Comparison of ENCODE assay signal across 10 cellular contexts in the genomic region with DNA sequence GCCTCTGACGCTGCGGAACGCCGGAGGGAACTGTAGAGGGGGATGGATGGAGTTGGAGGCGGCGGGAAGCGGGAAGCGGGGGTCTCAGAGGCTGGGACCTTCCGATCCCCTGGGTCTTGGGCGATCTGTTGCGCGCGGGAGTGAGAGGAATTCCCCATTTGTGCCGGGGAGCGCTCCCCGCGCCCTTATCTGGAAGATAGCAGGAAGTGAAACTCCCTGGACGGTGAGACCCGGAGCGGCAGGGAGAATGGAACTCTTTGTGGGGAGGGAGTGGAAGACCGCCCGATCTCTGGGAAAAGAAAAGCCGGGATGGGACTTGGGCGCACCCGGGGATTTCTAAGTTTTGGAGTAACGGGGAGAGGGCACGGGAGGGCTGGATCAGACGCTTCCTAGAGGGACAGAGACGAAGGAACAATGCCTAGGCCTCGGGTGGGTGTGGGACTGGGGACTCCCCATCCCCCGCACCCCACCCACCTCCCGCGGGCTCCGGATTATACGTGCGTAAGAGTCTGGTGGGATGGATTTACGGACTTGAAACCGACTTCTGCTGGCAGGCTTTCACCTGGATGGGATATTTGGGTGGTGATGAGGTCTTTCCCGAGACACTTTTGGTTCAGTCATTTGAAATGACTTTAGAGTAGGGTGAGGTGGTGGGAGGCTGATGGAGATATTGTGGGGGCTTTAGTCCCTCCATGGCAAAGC. TPM values are rescaled to one million over a fixed set of nuclear protein-coding genes. Genes with fewer than 3 reads are reported as not detected.
A peak's percentile ranks its signal among the peaks of the same experiment; 100 is the strongest.
DNase-seq lines count a peak whose midpoint lies in the region; ATAC-seq and TF ChIP-seq lines count a peak whose summit lies in the region.
"Had no signal": no experiment of that assay in that cellular context is flagged by ENCODE, and none has a peak within 500 bp of the region (broad histone marks: within the 10 kb centered on the region; RNA-seq: fewer than 3 reads in every experiment).

No MANE protein-coding gene starts in this region.

- H3K9me3 ChIP-seq in prostate gland, result no peaks in the 10 kb centered on the region

- H3K36me3 ChIP-seq in prostate gland, result no peaks in the 10 kb centered on the region

- H3K27ac ChIP-seq in prostate gland, result peak overlapping the region; percentile 86 to 93

- DNase-seq in NCI-H146 (lab: John Stamatoyannopoulos, UW) (peak; percentile 53), NCI-H146 treated with DMSO at 0.1 percent for 48 hours (lab: John Stamatoyannopoulos, UW; ENCODE audit: unreplicated experiment) (no peak), NCI-H69 (lab: John Stamatoyannopoulos, UW) (peak; percentile 70), prostate gland (ENCODE audit: low spot score) (peak; percentile 26), GM19240 (ENCODE audit: insufficient read length, low spot score) (no peak), NCI-H2081 (lab: John Stamatoyannopoulos, UW) (no peak), medulla oblongata (ENCODE audit: extremely low spot score) (no peak)

- peak overlapping the region; percentile 64 to 72 for H3K4me3 ChIP-seq in prostate gland

- no peak for TF ChIP-seq CTCF in prostate gland (IDR thresholded peaks at IDR 0.05)

- 5% methylated on average over 38 of the region's 39 CpGs for WGBS in prostate gland

- intact Hi-C loops in prostate gland (cut with DNase I), result no loop called here

- H3K4me1 ChIP-seq in prostate gland (replicated peaks), result no peaks in the 10 kb centered on the region

- peak; percentile 9 for ATAC-seq in esophagus mucosa

- no peak for TF ChIP-seq POLR2A in prostate gland (IDR thresholded peaks at IDR 0.05)

- no peaks in the 10 kb centered on the region for H3K27me3 ChIP-seq in prostate gland (replicated peaks; ENCODE audit: insufficient read depth)

RNA-seq across cellular contexts. Expression of gene LSR, which starts 0.5 kb away (rescaled TPM):
- total RNA-seq in esophagus mucosa (66.6 TPM), prostate gland (100 to 1,000 TPM; 119 to 202 TPM)

RNA-seq across cellular contexts. Expression of gene USF2, which starts 19.5 kb away (rescaled TPM):
- total RNA-seq in esophagus mucosa (72.3 TPM), prostate gland (100 to 1,000 TPM; 107 to 151 TPM)

RNA-seq across cellular contexts. Expression of gene FAM187B, which starts 20.8 kb away (rescaled TPM):
- not detected for total RNA-seq in esophagus mucosa
- total RNA-seq in prostate gland, result 1 to 10 TPM in 1 of 2 donors, not detected in 1; 1.1 TPM
- total RNA-seq: renal cortical epithelial cell; T-helper 1 cell treated with Interleukin-12 subunit alpha and Interleukin-12 subunit beta and Interleukin-4 antibody, amounts not matched to agents 30 ng/mL and 1 ng/mL, for 36 hours had no signal

RNA-seq across cellular contexts. Expression of gene HAMP, which starts 33.0 kb away (rescaled TPM):
- total RNA-seq in esophagus mucosa (not detected), prostate gland (1 to 10 TPM; 2.0 to 2.2 TPM)

RNA-seq across cellular contexts. Expression of gene MAG, which starts 42.7 kb away (rescaled TPM):
- not detected for total RNA-seq in esophagus mucosa
- total RNA-seq in prostate gland, result 10 to 100 TPM in 1 of 2 donors, not detected in 1; 13.9 TPM
- total RNA-seq: renal cortical epithelial cell had no signal

Comparison
In these comparisons a context has a peak if more than half of its experiments do, and no peak if none do; other contexts are left out.
1. DNase-seq: peak in NCI-H146 (single experiment), NCI-H69 (single experiment) and prostate gland (single experiment); none in NCI-H146 treated with DMSO at 0.1 percent for 48 hours (single experiment), GM19240 (single experiment), NCI-H2081 (0 of 2) and medulla oblongata (single experiment).